17 cellular contexts compared by ENCODE assay signal in the genomic region with DNA sequence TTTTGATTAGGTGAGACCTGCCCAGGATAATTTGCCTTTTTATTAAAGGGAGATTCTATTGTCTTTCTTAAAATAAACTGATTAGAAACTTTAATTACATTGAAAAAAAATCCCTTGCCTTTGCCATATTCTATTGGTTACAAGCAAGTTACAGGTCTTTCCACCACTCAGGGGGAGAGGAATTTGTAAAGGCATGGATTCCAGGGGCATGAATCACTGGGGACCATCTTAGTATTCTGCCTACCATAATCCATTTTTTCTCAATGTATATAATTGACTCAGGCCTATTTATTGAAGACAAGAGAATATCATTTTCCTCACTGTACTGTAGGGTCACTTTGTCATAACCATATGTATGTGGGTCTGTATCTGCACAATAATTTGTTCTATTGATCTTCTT.
DNase-seq lines count a peak whose midpoint lies in the region; ATAC-seq and TF ChIP-seq lines count a peak whose summit lies in the region.
"Had no signal": no experiment of that assay in that cellular context is flagged by ENCODE, and none has a peak within 500 bp of the region (broad histone marks: within the 10 kb centered on the region; RNA-seq: fewer than 3 reads in every experiment).

No MANE protein-coding gene starts in this region.

- H3K4me1 ChIP-seq in mesendoderm (ENCODE audit: control insufficient read depth, low read depth, low read length), result no peaks in the 10 kb centered on the region
- H3K4me1 ChIP-seq: HAP-1 had no signal

- no peak overlapping the region for H2BK5ac ChIP-seq in mesendoderm (ENCODE audit: low read length)

- in situ Hi-C loops in astrocyte of the spinal cord (cut with HindIII; ENCODE audit: low sequenced_read_pairs), result no loop called here

- no peak for ATAC-seq in GM21360 (IDR thresholded peaks at IDR 0.05; ENCODE audit: unreplicated experiment)

- TF ChIP-seq CTCF in astrocyte of the spinal cord (IDR thresholded peaks at IDR 0.05; ENCODE audit: low read depth, low read length), result no peak

- H3K36me3 ChIP-seq in mesendoderm (ENCODE audit: control insufficient read depth, insufficient read depth, low read length), result no peaks in the 10 kb centered on the region
- H3K36me3 ChIP-seq: HAP-1 had no signal

- H3K79me2 ChIP-seq in mesendoderm (ENCODE audit: control insufficient read depth, insufficient read depth, low read length), result no peaks in the 10 kb centered on the region

- no peak overlapping the region for H4K8ac ChIP-seq in mesendoderm (ENCODE audit: low read depth, low read length)

- H3K4ac ChIP-seq in mesendoderm (ENCODE audit: low read depth, low read length), result no peak overlapping the region

- H3K4me3 ChIP-seq in astrocyte of the spinal cord (ENCODE audit: low read depth, low read length) (no peak overlapping the region), mesendoderm (ENCODE audit: low read length) (no peak overlapping the region)
- H3K4me3 ChIP-seq: GM23248, HAP-1 had no signal

- no peak overlapping the region for H3K27ac ChIP-seq in mesendoderm (ENCODE audit: low read depth, low read length)
- H3K27ac ChIP-seq: GM23248, KMS-11 had no signal

- no peak overlapping the region for H2AK5ac ChIP-seq in mesendoderm (ENCODE audit: low read length)

- H3K9ac ChIP-seq in mesendoderm (ENCODE audit: low read length), result no peak overlapping the region
- H3K9ac ChIP-seq: GM23248, KMS-11 had no signal

- H4K5ac ChIP-seq in mesendoderm (ENCODE audit: low read length), result no peak overlapping the region

- no peak overlapping the region for H3K4me2 ChIP-seq in mesendoderm (ENCODE audit: low read length)
- H3K4me2 ChIP-seq: KMS-11 had no signal

- H2BK120ac ChIP-seq in mesendoderm (ENCODE audit: low read depth, low read length), result no peak overlapping the region

- H2BK15ac ChIP-seq in mesendoderm (replicated peaks; ENCODE audit: low read depth), result no peak overlapping the region

- H3K18ac ChIP-seq in mesendoderm (ENCODE audit: low read length), result no peak overlapping the region

- H3K56ac ChIP-seq in mesendoderm (ENCODE audit: low read length), result no peak overlapping the region

- DNase-seq in EL (peak; percentile 65), HT1080 (ENCODE audit: low read depth) (peak; percentile 46), astrocyte of the spinal cord (ENCODE audit: low read depth, low spot score) (peak; percentile 4), mesendoderm (peak; percentile 52), cardiac septum (ENCODE audit: low spot score) (no peak)
- no peak for DNase-seq in stimulated activated CD4-positive, alpha-beta T cell treated with anti-CD3 and anti-CD28 coated beads, Interleukin-2, amount 100 ng/mL, for 48 hours
- no peak for DNase-seq in activated CD4-positive, CD25-positive, alpha-beta regulatory T cell (lab: John Stamatoyannopoulos, UW)
- DNase-seq: ACHN; C1 segment of cervical spinal cord; Calu3; CD4-positive, alpha-beta T cell; DMS 273 treated with DMSO at 0.1 percent for 48 hours; GF-D8; GM23248 had no signal

- no peaks in the 10 kb centered on the region for H3K27me3 ChIP-seq in mesendoderm (ENCODE audit: insufficient read depth, low read length, poor library complexity)

- no peaks in the 10 kb centered on the region for H3K79me1 ChIP-seq in mesendoderm (ENCODE audit: low read length)

- H3K23ac ChIP-seq in mesendoderm (ENCODE audit: low read length), result no peak overlapping the region

- intact Hi-C loops in cardiac septum (cut with DNase I), result no loop called here

Comparison
In these comparisons a context has a peak if more than half of its experiments do, and no peak if none do; other contexts are left out.
1. DNase-seq: peak in EL (single experiment), HT1080 (single experiment), astrocyte of the spinal cord (single experiment) and mesendoderm (single experiment); none in cardiac septum (single experiment), stimulated activated CD4-positive, alpha-beta T cell treated with anti-CD3 and anti-CD28 coated beads, Interleukin-2, amount 100 ng/mL, for 48 hours (0 of 2) and activated CD4-positive, CD25-positive, alpha-beta regulatory T cell (0 of 4).